In the genomic region with DNA sequence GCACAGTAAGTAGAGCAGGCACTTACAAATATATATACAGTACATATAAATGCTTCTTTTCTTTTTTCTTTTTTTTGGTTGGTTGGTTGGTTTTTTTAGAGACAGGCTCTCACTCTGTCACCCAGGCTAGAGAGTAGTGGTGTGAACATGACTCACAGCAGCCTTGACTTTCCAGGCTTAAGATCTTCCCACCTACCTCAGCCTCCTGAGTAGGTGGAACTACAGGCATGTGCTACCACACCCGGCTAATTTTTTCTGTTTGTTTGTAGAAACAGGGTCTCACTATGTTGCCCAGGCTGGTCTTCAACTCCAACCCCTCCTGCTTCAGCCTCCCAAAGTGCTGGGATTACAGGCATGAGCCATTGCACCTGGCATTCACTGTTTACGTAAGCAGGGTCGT, we compare ENCODE assay signal across 1 cellular context. TPM values are rescaled to one million over a fixed set of nuclear protein-coding genes. Genes with fewer than 3 reads are reported as not detected.
"Had no signal": no experiment of that assay in that cellular context is flagged by ENCODE, and none has a peak within 500 bp of the region (broad histone marks: within the 10 kb centered on the region; RNA-seq: fewer than 3 reads in every experiment).

No MANE protein-coding gene starts in this region.

RNA-seq across cellular contexts. Expression of a gene that starts 34.4 kb away (rescaled TPM):
- total RNA-seq: T-helper 1 cell treated with Interleukin-12 subunit alpha and Interleukin-12 subunit beta and Interleukin-4 antibody, amounts not matched to agents 30 ng/mL and 1 ng/mL, for 36 hours had no signal
